ENCODE assay signal across 21 cellular contexts in genomic region chr1:30317921-30318320, GRCh38.
"Had no signal": no experiment of that assay in that cellular context is flagged by ENCODE, and none has a peak within 500 bp of the region (broad histone marks: within the 10 kb centered on the region; RNA-seq: fewer than 3 reads in every experiment).

No MANE protein-coding gene starts in this region.

- H2AFZ ChIP-seq: neural progenitor cell had no signal

- H3K27ac ChIP-seq: epithelial cell of prostate, esophagus muscularis mucosa, gastroesophageal sphincter, heart left ventricle, neural progenitor cell, pancreas, prostate gland, right lobe of liver, spleen had no signal

- H3K4me3 ChIP-seq: esophagus muscularis mucosa, gastroesophageal sphincter, heart left ventricle, neural progenitor cell, pancreas, prostate gland, right lobe of liver, spleen had no signal

- H3K27me3 ChIP-seq: neural progenitor cell, pancreas, right lobe of liver had no signal

- H3K4me1 ChIP-seq: esophagus muscularis mucosa, gastroesophageal sphincter, heart left ventricle, pancreas, prostate gland, right lobe of liver, spleen had no signal

- H3K27ac Mint-ChIP-seq: dendritic cell treated with granulocyte-macrophage colony-stimulating factor and Interleukin-4, amounts not matched to agents 40 ng/mL and 50 ng/mL, for 4 days; effector memory CD8-positive, alpha-beta T cell; naive thymus-derived CD4-positive, alpha-beta T cell had no signal

- H3K9me3 Mint-ChIP-seq: dendritic cell treated with granulocyte-macrophage colony-stimulating factor and Interleukin-4, amounts not matched to agents 40 ng/mL and 50 ng/mL, for 4 days; effector memory CD8-positive, alpha-beta T cell; neural progenitor cell had no signal

- ATAC-seq: effector memory CD8-positive, alpha-beta T cell; gastroesophageal sphincter; heart left ventricle; naive thymus-derived CD4-positive, alpha-beta T cell; pancreas; right lobe of liver had no signal

- H3K9me3 ChIP-seq: pancreas, prostate gland, right lobe of liver had no signal

- H3K4me3 Mint-ChIP-seq: dendritic cell treated with granulocyte-macrophage colony-stimulating factor and Interleukin-4, amounts not matched to agents 40 ng/mL and 50 ng/mL, for 4 days; effector memory CD8-positive, alpha-beta T cell; naive thymus-derived CD4-positive, alpha-beta T cell; neural progenitor cell had no signal

- DNase-seq: effector memory CD8-positive, alpha-beta T cell; heart left ventricle; hippocampal formation; kidney glomerular epithelial cell; naive thymus-derived CD4-positive, alpha-beta T cell; occipital lobe; pancreas; retina; stimulated activated CD4-positive, alpha-beta T cell treated with anti-CD3 and anti-CD28 coated beads, Interleukin-15, amount 100 ng/mL, for 24 hours; stimulated activated CD4-positive, alpha-beta T cell treated with anti-CD3 and anti-CD28 coated beads, Interleukin-1b, Interleukin-23, amount 100 ng/mL, for 48 hours; stimulated activated CD4-positive, alpha-beta T cell treated with anti-CD3 and anti-CD28 coated beads, Interleukin-4, amount 100 ng/mL, for 4 hours; stimulated activated naive CD4-positive, alpha-beta T cell; trophoblast cell had no signal

- H3K36me3 ChIP-seq: esophagus muscularis mucosa, gastroesophageal sphincter, heart left ventricle, neural progenitor cell, pancreas, prostate gland, right lobe of liver, spleen had no signal

- H3K4me2 ChIP-seq: neural progenitor cell had no signal

- H3K9ac ChIP-seq: neural progenitor cell had no signal

- H3K36me3 Mint-ChIP-seq: naive thymus-derived CD4-positive, alpha-beta T cell; neural progenitor cell had no signal
